ENCODE assay signal across 36 cellular contexts in the genomic region with DNA sequence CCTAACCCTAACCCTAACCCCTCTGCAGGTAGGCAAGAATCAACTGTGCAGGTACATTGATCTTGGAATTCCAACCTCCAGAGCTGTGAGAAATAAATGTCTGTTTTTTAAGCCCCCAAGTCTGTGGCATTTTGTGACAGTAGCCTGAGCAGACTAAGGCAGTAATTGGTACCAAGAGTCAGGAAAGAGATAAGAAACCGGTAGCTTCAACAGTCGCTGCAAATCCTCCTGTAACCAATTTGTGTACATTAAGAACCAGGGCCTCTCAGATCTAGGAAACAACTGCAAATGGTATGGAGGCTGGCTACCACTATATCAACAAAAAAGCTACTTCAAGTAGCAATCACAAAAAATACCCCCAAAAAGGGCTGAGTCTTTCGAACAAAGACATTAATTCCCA.
"Had no signal": no experiment of that assay in that cellular context is flagged by ENCODE, and none has a peak within 500 bp of the region (broad histone marks: within the 10 kb centered on the region; RNA-seq: fewer than 3 reads in every experiment).

No MANE protein-coding gene starts in this region.

- ATAC-seq: activated CD4-positive, alpha-beta T cell treated with anti-CD3 and anti-CD28 coated beads for 36 hours; activated CD8-positive, alpha-beta memory T cell treated with anti-CD3 and anti-CD28 coated beads, Interleukin-2, amount 10 ng/mL, durations not matched to agents 7 days and 5 days; activated CD8-positive, alpha-beta T cell treated with anti-CD3 and anti-CD28 coated beads, Interleukin-2, amount 10 ng/mL, durations not matched to agents 7 days and 5 days; activated naive CD8-positive, alpha-beta T cell treated with anti-CD3 and anti-CD28 coated beads, Interleukin-2, amount 50 U/mL, for 24 hours; body of pancreas; effector memory CD8-positive, alpha-beta T cell; foreskin keratinocyte; gastrocnemius medialis; heart left ventricle; T-helper 17 cell had no signal

- H3K36me3 ChIP-seq: adrenal gland, esophagus muscularis mucosa, gastrocnemius medialis, heart left ventricle, WERI-Rb-1 had no signal

- H3K27ac Mint-ChIP-seq: activated CD4-positive, alpha-beta memory T cell treated with anti-CD3 and anti-CD28 coated beads for 36 hours; activated CD4-positive, alpha-beta T cell treated with anti-CD3 and anti-CD28 coated beads for 36 hours; activated CD4-positive, alpha-beta T cell treated with anti-CD3 and anti-CD28 coated beads, Interleukin-2, amount 10 ng/mL, durations not matched to agents 24 days and 14 days; activated CD8-positive, alpha-beta memory T cell treated with anti-CD3 and anti-CD28 coated beads, Interleukin-2, amount 10 ng/mL, durations not matched to agents 7 days and 5 days; activated CD8-positive, alpha-beta T cell treated with anti-CD3 and anti-CD28 coated beads, Interleukin-2, amount 10 ng/mL, durations not matched to agents 7 days and 5 days; activated naive CD4-positive, alpha-beta T cell treated with anti-CD3 and anti-CD28 coated beads for 36 hours; activated naive CD4-positive, alpha-beta T cell treated with anti-CD3 and anti-CD28 coated beads, Interleukin-2, amount 50 U/mL, for 24 hours; activated naive CD8-positive, alpha-beta T cell treated with anti-CD3 and anti-CD28 coated beads for 36 hours; activated naive CD8-positive, alpha-beta T cell treated with anti-CD3 and anti-CD28 coated beads, Interleukin-2, amount 50 U/mL, for 24 hours; activated T-helper 1 cell treated with anti-CD3 and anti-CD28 coated beads, Interleukin-12 subunit alpha, Interleukin-12 subunit beta, Interleukin-2, Interleukin-4 antibody, amounts not matched to agents 30 ng/mL and 10 ng/mL and 1 ng/mL, durations not matched to agents 14 hours and 24 hours and 36 hours; activated T-helper 2 cell treated with anti-CD3 and anti-CD28 coated beads, Interferon-gamma antibody, Interleukin-2, Interleukin-4, amounts not matched to agents 10 μg/mL and 5 μg/mL and 100 μg/mL, durations not matched to agents 14 hours and 24 hours and 36 hours; effector memory CD8-positive, alpha-beta T cell; T-helper 17 cell; T-helper 2 cell treated with Interferon-gamma antibody and Interleukin-4, amounts not matched to agents 5 μg/mL and 100 μg/mL, for 36 hours had no signal

- H3K4me3 Mint-ChIP-seq: activated CD4-positive, alpha-beta memory T cell treated with anti-CD3 and anti-CD28 coated beads for 36 hours; activated CD4-positive, alpha-beta T cell treated with anti-CD3 and anti-CD28 coated beads for 36 hours; activated CD4-positive, alpha-beta T cell treated with anti-CD3 and anti-CD28 coated beads, Interleukin-2, amount 10 ng/mL, durations not matched to agents 24 days and 14 days; activated CD8-positive, alpha-beta memory T cell treated with anti-CD3 and anti-CD28 coated beads, Interleukin-2, amount 10 ng/mL, durations not matched to agents 7 days and 5 days; activated CD8-positive, alpha-beta T cell treated with anti-CD3 and anti-CD28 coated beads, Interleukin-2, amount 10 ng/mL, durations not matched to agents 7 days and 5 days; activated naive CD4-positive, alpha-beta T cell treated with anti-CD3 and anti-CD28 coated beads for 36 hours; activated naive CD4-positive, alpha-beta T cell treated with anti-CD3 and anti-CD28 coated beads, Interleukin-2, amount 50 U/mL, for 24 hours; activated naive CD8-positive, alpha-beta T cell treated with anti-CD3 and anti-CD28 coated beads for 36 hours; activated naive CD8-positive, alpha-beta T cell treated with anti-CD3 and anti-CD28 coated beads, Interleukin-2, amount 50 U/mL, for 24 hours; activated T-helper 1 cell treated with anti-CD3 and anti-CD28 coated beads, Interleukin-12 subunit alpha, Interleukin-12 subunit beta, Interleukin-2, Interleukin-4 antibody, amounts not matched to agents 30 ng/mL and 10 ng/mL and 1 ng/mL, durations not matched to agents 14 hours and 24 hours and 36 hours; effector memory CD8-positive, alpha-beta T cell; T-helper 17 cell; T-helper 2 cell treated with Interferon-gamma antibody and Interleukin-4, amounts not matched to agents 5 μg/mL and 100 μg/mL, for 36 hours had no signal

- H3K4me1 ChIP-seq: foreskin keratinocyte had no signal

- H3K27me3 Mint-ChIP-seq: activated CD4-positive, alpha-beta T cell treated with anti-CD3 and anti-CD28 coated beads for 36 hours; activated CD4-positive, alpha-beta T cell treated with anti-CD3 and anti-CD28 coated beads, Interleukin-2, amount 10 ng/mL, durations not matched to agents 24 days and 14 days; activated naive CD8-positive, alpha-beta T cell treated with anti-CD3 and anti-CD28 coated beads for 36 hours; activated naive CD8-positive, alpha-beta T cell treated with anti-CD3 and anti-CD28 coated beads, Interleukin-2, amount 50 U/mL, for 24 hours had no signal

- H3K27ac ChIP-seq: adrenal gland, body of pancreas, esophagus muscularis mucosa, foreskin keratinocyte, gastrocnemius medialis, heart left ventricle, WERI-Rb-1 had no signal

- DNase-seq: activated CD4-positive, alpha-beta memory T cell treated with anti-CD3 and anti-CD28 coated beads for 36 hours; activated CD4-positive, alpha-beta T cell treated with anti-CD3 and anti-CD28 coated beads for 36 hours; activated CD4-positive, alpha-beta T cell treated with anti-CD3 and anti-CD28 coated beads, Interleukin-2, amount 10 ng/mL, durations not matched to agents 24 days and 14 days; activated CD4-positive, CD25-positive, alpha-beta regulatory T cell; activated CD4-positive, CD25-positive, alpha-beta regulatory T cell treated with anti-CD3 and anti-CD28 coated beads, Interleukin-2, amount 50 U/mL, for 72 hours; activated CD8-positive, alpha-beta memory T cell treated with anti-CD3 and anti-CD28 coated beads, Interleukin-2, amount 10 ng/mL, durations not matched to agents 7 days and 5 days; activated CD8-positive, alpha-beta memory T cell treated with anti-CD3 and anti-CD28 coated beads, Interleukin-2, amount 50 U/mL, for 4 hours; activated CD8-positive, alpha-beta T cell treated with anti-CD3 and anti-CD28 coated beads, Interleukin-2, amount 10 ng/mL, durations not matched to agents 7 days and 5 days; activated effector memory CD4-positive, alpha-beta T cell treated with anti-CD3 and anti-CD28 coated beads, Interleukin-2, amount 50 U/mL, for 16 hours; activated naive CD4-positive, alpha-beta T cell treated with anti-CD3 and anti-CD28 coated beads for 36 hours; activated naive CD8-positive, alpha-beta T cell treated with anti-CD3 and anti-CD28 coated beads for 36 hours; activated naive CD8-positive, alpha-beta T cell treated with anti-CD3 and anti-CD28 coated beads, Interleukin-2, amount 50 U/mL, for 24 hours; activated T-cell treated with anti-CD3 and anti-CD28 coated beads, Interleukin-2, amount 50 U/mL, for 1 hour; activated T-cell treated with anti-CD3 and anti-CD28 coated beads, Interleukin-2, amount 50 U/mL, for 48 hours; adrenal gland; amygdala; aorta; body of pancreas; caudate nucleus; cortex of kidney; dermis blood vessel endothelial cell; effector CD4-positive, alpha-beta T cell; effector memory CD8-positive, alpha-beta T cell; erythroblast; foreskin keratinocyte; gastrocnemius medialis; glutamatergic neuron; heart left ventricle; T-helper 17 cell; T1000; WERI-Rb-1 had no signal

- H3K4me3 ChIP-seq: adrenal gland, body of pancreas, esophagus muscularis mucosa, gastrocnemius medialis, heart left ventricle had no signal

- H3K36me3 Mint-ChIP-seq: activated CD4-positive, alpha-beta memory T cell treated with anti-CD3 and anti-CD28 coated beads for 36 hours; activated CD8-positive, alpha-beta memory T cell treated with anti-CD3 and anti-CD28 coated beads, Interleukin-2, amount 10 ng/mL, durations not matched to agents 7 days and 5 days; activated naive CD4-positive, alpha-beta T cell treated with anti-CD3 and anti-CD28 coated beads, Interleukin-2, amount 50 U/mL, for 24 hours; activated naive CD8-positive, alpha-beta T cell treated with anti-CD3 and anti-CD28 coated beads for 36 hours had no signal

- H3K27me3 ChIP-seq: adrenal gland, body of pancreas, esophagus muscularis mucosa, foreskin keratinocyte, gastrocnemius medialis, heart left ventricle had no signal

- H3K4me1 Mint-ChIP-seq: activated CD4-positive, alpha-beta T cell treated with anti-CD3 and anti-CD28 coated beads, Interleukin-2, amount 10 ng/mL, durations not matched to agents 24 days and 14 days; activated CD8-positive, alpha-beta memory T cell treated with anti-CD3 and anti-CD28 coated beads, Interleukin-2, amount 10 ng/mL, durations not matched to agents 7 days and 5 days; activated naive CD4-positive, alpha-beta T cell treated with anti-CD3 and anti-CD28 coated beads, Interleukin-2, amount 50 U/mL, for 24 hours; activated naive CD8-positive, alpha-beta T cell treated with anti-CD3 and anti-CD28 coated beads for 36 hours; activated naive CD8-positive, alpha-beta T cell treated with anti-CD3 and anti-CD28 coated beads, Interleukin-2, amount 50 U/mL, for 24 hours; T-helper 17 cell had no signal

- H3K9me3 ChIP-seq: adrenal gland, body of pancreas, esophagus muscularis mucosa, gastrocnemius medialis, heart left ventricle had no signal

- H3K9me3 Mint-ChIP-seq: activated CD4-positive, alpha-beta memory T cell treated with anti-CD3 and anti-CD28 coated beads for 36 hours; activated CD4-positive, alpha-beta T cell treated with anti-CD3 and anti-CD28 coated beads, Interleukin-2, amount 10 ng/mL, durations not matched to agents 24 days and 14 days; activated naive CD4-positive, alpha-beta T cell treated with anti-CD3 and anti-CD28 coated beads for 36 hours; activated naive CD4-positive, alpha-beta T cell treated with anti-CD3 and anti-CD28 coated beads, Interleukin-2, amount 50 U/mL, for 24 hours; activated naive CD8-positive, alpha-beta T cell treated with anti-CD3 and anti-CD28 coated beads for 36 hours; activated naive CD8-positive, alpha-beta T cell treated with anti-CD3 and anti-CD28 coated beads, Interleukin-2, amount 50 U/mL, for 24 hours; activated T-helper 1 cell treated with anti-CD3 and anti-CD28 coated beads, Interleukin-12 subunit alpha, Interleukin-12 subunit beta, Interleukin-2, Interleukin-4 antibody, amounts not matched to agents 30 ng/mL and 10 ng/mL and 1 ng/mL, durations not matched to agents 14 hours and 24 hours and 36 hours; activated T-helper 2 cell treated with anti-CD3 and anti-CD28 coated beads, Interferon-gamma antibody, Interleukin-2, Interleukin-4, amounts not matched to agents 10 μg/mL and 5 μg/mL and 100 μg/mL, durations not matched to agents 14 hours and 24 hours and 36 hours; effector memory CD8-positive, alpha-beta T cell; T-helper 2 cell treated with Interferon-gamma antibody and Interleukin-4, amounts not matched to agents 5 μg/mL and 100 μg/mL, for 36 hours had no signal
